In genomic region chr10:113501031-113501430, GRCh38 we compare ENCODE assay signal across 1 cellular context. TPM values are rescaled to one million over a fixed set of nuclear protein-coding genes. Genes with fewer than 3 reads are reported as not detected.
"Had no signal": no experiment of that assay in that cellular context is flagged by ENCODE, and none has a peak within 500 bp of the region (broad histone marks: within the 10 kb centered on the region; RNA-seq: fewer than 3 reads in every experiment).

No MANE protein-coding gene starts in this region.

RNA-seq across cellular contexts. Expression of gene HABP2, which starts 51.8 kb away (rescaled TPM):
- total RNA-seq: G401 had no signal
